In genomic region chr12:73361156-73361866, GRCh38 we compare ENCODE assay signal across 31 cellular contexts.
"Had no signal": no experiment of that assay in that cellular context is flagged by ENCODE, and none has a peak within 500 bp of the region (broad histone marks: within the 10 kb centered on the region; RNA-seq: fewer than 3 reads in every experiment).

No MANE protein-coding gene starts in this region.

- H3K27me3 ChIP-seq: ascending aorta, cardiac muscle cell, colonic mucosa, esophagus squamous epithelium, right atrium auricular region, tibial nerve had no signal

- H3K27ac Mint-ChIP-seq: activated naive CD4-positive, alpha-beta T cell treated with anti-CD3 and anti-CD28 coated beads, Interleukin-2, amount 10 ng/mL, durations not matched to agents 7 days and 5 days; activated naive CD8-positive, alpha-beta T cell treated with anti-CD3 and anti-CD28 coated beads, Interleukin-2, amount 10 ng/mL, durations not matched to agents 7 days and 5 days; activated T-helper 1 cell treated with anti-CD3 and anti-CD28 coated beads, Interleukin-12 subunit alpha, Interleukin-12 subunit beta, Interleukin-2, Interleukin-4 antibody, amounts not matched to agents 30 ng/mL and 10 ng/mL and 1 ng/mL, durations not matched to agents 14 hours and 24 hours and 36 hours; mesothelial cell of epicardium; naive B cell had no signal

- H3K36me3 Mint-ChIP-seq: activated naive CD4-positive, alpha-beta T cell treated with anti-CD3 and anti-CD28 coated beads, Interleukin-2, amount 10 ng/mL, durations not matched to agents 7 days and 5 days; activated naive CD8-positive, alpha-beta T cell treated with anti-CD3 and anti-CD28 coated beads, Interleukin-2, amount 10 ng/mL, durations not matched to agents 7 days and 5 days; brain; mesothelial cell of epicardium; naive B cell had no signal

- H3K9me3 Mint-ChIP-seq: neural crest cell had no signal

- H3K4me3 ChIP-seq: ascending aorta, cardiac muscle cell, colonic mucosa, esophagus squamous epithelium, psoas muscle, right atrium auricular region, tibial nerve had no signal

- ATAC-seq: activated CD4-positive, CD25-positive, alpha-beta regulatory T cell treated with anti-CD3 and anti-CD28 coated beads, Interleukin-2, amount 50 U/mL, for 24 hours; left cardiac atrium; psoas muscle had no signal

- H3K4me1 ChIP-seq: ascending aorta, colonic mucosa, esophagus squamous epithelium, parathyroid adenoma, psoas muscle, right atrium auricular region, tibial nerve had no signal

- H3K4me1 Mint-ChIP-seq: activated naive CD4-positive, alpha-beta T cell treated with anti-CD3 and anti-CD28 coated beads, Interleukin-2, amount 10 ng/mL, durations not matched to agents 7 days and 5 days; activated naive CD8-positive, alpha-beta T cell treated with anti-CD3 and anti-CD28 coated beads, Interleukin-2, amount 10 ng/mL, durations not matched to agents 7 days and 5 days; naive B cell had no signal

- H3K79me2 ChIP-seq: parathyroid adenoma had no signal

- DNase-seq: activated CD4-positive, alpha-beta T cell treated with anti-CD3 and anti-CD28 coated beads for 48 hours; activated CD4-positive, alpha-beta T cell treated with anti-CD3 and anti-CD28 coated beads, Interleukin-2, amount 50 U/mL, for 48 hours; activated CD8-positive, alpha-beta memory T cell treated with anti-CD3 and anti-CD28 coated beads for 24 hours; activated gamma-delta T cell; activated naive CD4-positive, alpha-beta T cell treated with anti-CD3 and anti-CD28 coated beads, Interleukin-2, amount 10 ng/mL, durations not matched to agents 7 days and 5 days; activated naive CD8-positive, alpha-beta T cell treated with anti-CD3 and anti-CD28 coated beads, Interleukin-2, amount 10 ng/mL, durations not matched to agents 7 days and 5 days; cerebellar nuclear complex; colonic mucosa; effector CD8-positive, alpha-beta T cell; esophagus squamous epithelium; glutamatergic neuron; left cardiac atrium; naive B cell; occipital lobe; psoas muscle; stimulated activated CD4-positive, alpha-beta T cell treated with anti-CD3 and anti-CD28 coated beads, Interleukin-15, amount 100 ng/mL, for 24 hours; stimulated activated CD4-positive, alpha-beta T cell treated with anti-CD3 and anti-CD28 coated beads, Interleukin-2, amount 100 ng/mL, for 24 hours; stimulated activated naive CD4-positive, alpha-beta T cell; T1000; WERI-Rb-1 had no signal

- H2AFZ ChIP-seq: parathyroid adenoma had no signal

- H3K4me3 Mint-ChIP-seq: activated naive CD4-positive, alpha-beta T cell treated with anti-CD3 and anti-CD28 coated beads, Interleukin-2, amount 10 ng/mL, durations not matched to agents 7 days and 5 days; activated naive CD8-positive, alpha-beta T cell treated with anti-CD3 and anti-CD28 coated beads, Interleukin-2, amount 10 ng/mL, durations not matched to agents 7 days and 5 days; activated T-helper 1 cell treated with anti-CD3 and anti-CD28 coated beads, Interleukin-12 subunit alpha, Interleukin-12 subunit beta, Interleukin-2, Interleukin-4 antibody, amounts not matched to agents 30 ng/mL and 10 ng/mL and 1 ng/mL, durations not matched to agents 14 hours and 24 hours and 36 hours; mesothelial cell of epicardium; neural crest cell had no signal

- H3K27me3 Mint-ChIP-seq: activated naive CD4-positive, alpha-beta T cell treated with anti-CD3 and anti-CD28 coated beads, Interleukin-2, amount 10 ng/mL, durations not matched to agents 7 days and 5 days; activated naive CD8-positive, alpha-beta T cell treated with anti-CD3 and anti-CD28 coated beads, Interleukin-2, amount 10 ng/mL, durations not matched to agents 7 days and 5 days; naive B cell had no signal

- H3K27ac ChIP-seq: ascending aorta, cardiac muscle cell, colonic mucosa, epithelial cell of prostate, esophagus squamous epithelium, parathyroid adenoma, psoas muscle, right atrium auricular region, tibial nerve, WERI-Rb-1 had no signal

- H3K36me3 ChIP-seq: ascending aorta, cardiac muscle cell, colonic mucosa, esophagus squamous epithelium, right atrium auricular region, tibial nerve, WERI-Rb-1 had no signal
